In the genomic region with DNA sequence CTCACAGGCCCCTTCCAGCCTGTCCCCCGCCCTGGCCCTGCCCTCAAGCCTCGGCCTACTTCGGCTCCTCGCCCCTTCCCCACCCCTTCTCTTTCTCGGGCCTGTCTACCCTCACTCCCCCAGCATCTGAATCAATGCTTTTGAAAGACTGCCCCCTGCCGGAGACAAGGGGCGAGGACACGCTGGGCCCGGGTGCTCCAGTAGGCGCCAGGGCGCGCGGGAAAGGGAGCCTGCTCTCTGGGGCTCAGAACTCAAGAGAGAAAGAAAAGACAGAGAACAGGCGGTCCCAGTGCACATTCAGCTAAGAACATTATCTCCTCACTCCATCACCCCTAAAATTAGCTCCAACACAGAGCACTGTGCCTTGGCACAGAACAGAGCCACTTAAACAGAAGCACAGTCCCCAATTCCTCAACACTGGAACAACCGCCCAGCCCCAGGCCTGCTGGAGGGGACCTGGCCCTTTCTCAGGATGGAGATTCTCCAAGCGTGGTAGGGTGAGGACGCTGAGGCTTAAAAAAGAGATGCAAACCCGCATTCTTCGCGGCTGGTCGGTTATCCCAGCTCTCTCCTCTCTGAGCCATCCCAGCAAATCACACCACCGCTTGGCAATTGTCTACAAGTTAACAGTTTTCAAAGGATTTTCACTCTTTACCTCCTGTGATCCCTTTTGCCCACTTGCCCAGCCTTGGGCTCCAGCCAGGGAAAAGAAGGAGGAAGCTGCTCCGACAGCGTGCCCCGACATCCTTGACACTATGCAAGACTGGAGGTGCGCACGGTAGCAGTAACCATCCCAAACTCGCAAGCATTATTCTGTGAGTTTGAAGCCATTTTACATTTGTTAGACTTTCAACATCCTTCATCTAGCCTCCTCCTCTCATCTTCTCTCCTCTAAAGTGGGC, we compare ENCODE assay signal across 1 cellular context.
A peak's percentile ranks its signal among the peaks of the same experiment; 100 is the strongest.
TF ChIP-seq lines count a peak whose summit lies in the region.

No MANE protein-coding gene starts in this region.

TF ChIP-seq in K562, 482 proteins besides CTCF, POLR2A, EP300 and RAD21 (continues in another document):
- TF ChIP-seq RBFOX2 (IDR thresholded peaks at IDR 0.05; ENCODE audit: low read depth, low read length) = peak; percentile 36; the same call in 1 of the 2 replicates
- TF ChIP-seq, protein P1, sequence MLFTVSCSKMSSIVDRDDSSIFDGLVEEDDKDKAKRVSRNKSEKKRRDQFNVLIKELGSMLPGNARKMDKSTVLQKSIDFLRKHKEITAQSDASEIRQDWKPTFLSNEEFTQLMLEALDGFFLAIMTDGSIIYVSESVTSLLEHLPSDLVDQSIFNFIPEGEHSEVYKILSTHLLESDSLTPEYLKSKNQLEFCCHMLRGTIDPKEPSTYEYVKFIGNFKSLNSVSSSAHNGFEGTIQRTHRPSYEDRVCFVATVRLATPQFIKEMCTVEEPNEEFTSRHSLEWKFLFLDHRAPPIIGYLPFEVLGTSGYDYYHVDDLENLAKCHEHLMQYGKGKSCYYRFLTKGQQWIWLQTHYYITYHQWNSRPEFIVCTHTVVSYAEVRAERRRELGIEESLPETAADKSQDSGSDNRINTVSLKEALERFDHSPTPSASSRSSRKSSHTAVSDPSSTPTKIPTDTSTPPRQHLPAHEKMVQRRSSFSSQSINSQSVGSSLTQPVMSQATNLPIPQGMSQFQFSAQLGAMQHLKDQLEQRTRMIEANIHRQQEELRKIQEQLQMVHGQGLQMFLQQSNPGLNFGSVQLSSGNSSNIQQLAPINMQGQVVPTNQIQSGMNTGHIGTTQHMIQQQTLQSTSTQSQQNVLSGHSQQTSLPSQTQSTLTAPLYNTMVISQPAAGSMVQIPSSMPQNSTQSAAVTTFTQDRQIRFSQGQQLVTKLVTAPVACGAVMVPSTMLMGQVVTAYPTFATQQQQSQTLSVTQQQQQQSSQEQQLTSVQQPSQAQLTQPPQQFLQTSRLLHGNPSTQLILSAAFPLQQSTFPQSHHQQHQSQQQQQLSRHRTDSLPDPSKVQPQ (CRISPR knock-in tag; IDR thresholded peaks at IDR 0.05; ENCODE audit: borderline replicate concordance) = no peak
- TF ChIP-seq, protein P2, sequence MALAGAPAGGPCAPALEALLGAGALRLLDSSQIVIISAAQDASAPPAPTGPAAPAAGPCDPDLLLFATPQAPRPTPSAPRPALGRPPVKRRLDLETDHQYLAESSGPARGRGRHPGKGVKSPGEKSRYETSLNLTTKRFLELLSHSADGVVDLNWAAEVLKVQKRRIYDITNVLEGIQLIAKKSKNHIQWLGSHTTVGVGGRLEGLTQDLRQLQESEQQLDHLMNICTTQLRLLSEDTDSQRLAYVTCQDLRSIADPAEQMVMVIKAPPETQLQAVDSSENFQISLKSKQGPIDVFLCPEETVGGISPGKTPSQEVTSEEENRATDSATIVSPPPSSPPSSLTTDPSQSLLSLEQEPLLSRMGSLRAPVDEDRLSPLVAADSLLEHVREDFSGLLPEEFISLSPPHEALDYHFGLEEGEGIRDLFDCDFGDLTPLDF (CRISPR knock-in tag; IDR thresholded peaks at IDR 0.05) = peak; percentile 72; the same call in 1 of the 2 replicates
- TF ChIP-seq, protein P3, sequence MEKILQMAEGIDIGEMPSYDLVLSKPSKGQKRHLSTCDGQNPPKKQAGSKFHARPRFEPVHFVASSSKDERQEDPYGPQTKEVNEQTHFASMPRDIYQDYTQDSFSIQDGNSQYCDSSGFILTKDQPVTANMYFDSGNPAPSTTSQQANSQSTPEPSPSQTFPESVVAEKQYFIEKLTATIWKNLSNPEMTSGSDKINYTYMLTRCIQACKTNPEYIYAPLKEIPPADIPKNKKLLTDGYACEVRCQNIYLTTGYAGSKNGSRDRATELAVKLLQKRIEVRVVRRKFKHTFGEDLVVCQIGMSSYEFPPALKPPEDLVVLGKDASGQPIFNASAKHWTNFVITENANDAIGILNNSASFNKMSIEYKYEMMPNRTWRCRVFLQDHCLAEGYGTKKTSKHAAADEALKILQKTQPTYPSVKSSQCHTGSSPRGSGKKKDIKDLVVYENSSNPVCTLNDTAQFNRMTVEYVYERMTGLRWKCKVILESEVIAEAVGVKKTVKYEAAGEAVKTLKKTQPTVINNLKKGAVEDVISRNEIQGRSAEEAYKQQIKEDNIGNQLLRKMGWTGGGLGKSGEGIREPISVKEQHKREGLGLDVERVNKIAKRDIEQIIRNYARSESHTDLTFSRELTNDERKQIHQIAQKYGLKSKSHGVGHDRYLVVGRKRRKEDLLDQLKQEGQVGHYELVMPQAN (IDR thresholded peaks at IDR 0.05; ENCODE audit: borderline replicate concordance) = 0 out of 2 replicates have a peak, but pooled peaks have one; percentile 6
- TF ChIP-seq CTBP1 (IDR thresholded peaks at IDR 0.05; ENCODE audit: borderline replicate concordance) = 0 out of 2 replicates have a peak, but pooled peaks have one; percentile 18
- TF ChIP-seq, protein P4, sequence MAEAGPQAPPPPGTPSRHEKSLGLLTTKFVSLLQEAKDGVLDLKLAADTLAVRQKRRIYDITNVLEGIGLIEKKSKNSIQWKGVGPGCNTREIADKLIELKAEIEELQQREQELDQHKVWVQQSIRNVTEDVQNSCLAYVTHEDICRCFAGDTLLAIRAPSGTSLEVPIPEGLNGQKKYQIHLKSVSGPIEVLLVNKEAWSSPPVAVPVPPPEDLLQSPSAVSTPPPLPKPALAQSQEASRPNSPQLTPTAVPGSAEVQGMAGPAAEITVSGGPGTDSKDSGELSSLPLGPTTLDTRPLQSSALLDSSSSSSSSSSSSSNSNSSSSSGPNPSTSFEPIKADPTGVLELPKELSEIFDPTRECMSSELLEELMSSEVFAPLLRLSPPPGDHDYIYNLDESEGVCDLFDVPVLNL (CRISPR knock-in tag; IDR thresholded peaks at IDR 0.05; ENCODE audit: low read depth) = peak; percentile 34; the same call in 1 of the 2 replicates
- TF ChIP-seq, protein P5, sequence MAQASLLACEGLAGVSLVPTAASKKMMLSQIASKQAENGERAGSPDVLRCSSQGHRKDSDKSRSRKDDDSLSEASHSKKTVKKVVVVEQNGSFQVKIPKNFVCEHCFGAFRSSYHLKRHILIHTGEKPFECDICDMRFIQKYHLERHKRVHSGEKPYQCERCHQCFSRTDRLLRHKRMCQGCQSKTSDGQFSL (CRISPR knock-in tag; IDR thresholded peaks at IDR 0.05) = 0 out of 2 replicates have a peak, but pooled peaks have one; percentile 22
- TF ChIP-seq, protein P5 (tag; IDR thresholded peaks at IDR 0.05) = no peak
- TF ChIP-seq, protein P6, sequence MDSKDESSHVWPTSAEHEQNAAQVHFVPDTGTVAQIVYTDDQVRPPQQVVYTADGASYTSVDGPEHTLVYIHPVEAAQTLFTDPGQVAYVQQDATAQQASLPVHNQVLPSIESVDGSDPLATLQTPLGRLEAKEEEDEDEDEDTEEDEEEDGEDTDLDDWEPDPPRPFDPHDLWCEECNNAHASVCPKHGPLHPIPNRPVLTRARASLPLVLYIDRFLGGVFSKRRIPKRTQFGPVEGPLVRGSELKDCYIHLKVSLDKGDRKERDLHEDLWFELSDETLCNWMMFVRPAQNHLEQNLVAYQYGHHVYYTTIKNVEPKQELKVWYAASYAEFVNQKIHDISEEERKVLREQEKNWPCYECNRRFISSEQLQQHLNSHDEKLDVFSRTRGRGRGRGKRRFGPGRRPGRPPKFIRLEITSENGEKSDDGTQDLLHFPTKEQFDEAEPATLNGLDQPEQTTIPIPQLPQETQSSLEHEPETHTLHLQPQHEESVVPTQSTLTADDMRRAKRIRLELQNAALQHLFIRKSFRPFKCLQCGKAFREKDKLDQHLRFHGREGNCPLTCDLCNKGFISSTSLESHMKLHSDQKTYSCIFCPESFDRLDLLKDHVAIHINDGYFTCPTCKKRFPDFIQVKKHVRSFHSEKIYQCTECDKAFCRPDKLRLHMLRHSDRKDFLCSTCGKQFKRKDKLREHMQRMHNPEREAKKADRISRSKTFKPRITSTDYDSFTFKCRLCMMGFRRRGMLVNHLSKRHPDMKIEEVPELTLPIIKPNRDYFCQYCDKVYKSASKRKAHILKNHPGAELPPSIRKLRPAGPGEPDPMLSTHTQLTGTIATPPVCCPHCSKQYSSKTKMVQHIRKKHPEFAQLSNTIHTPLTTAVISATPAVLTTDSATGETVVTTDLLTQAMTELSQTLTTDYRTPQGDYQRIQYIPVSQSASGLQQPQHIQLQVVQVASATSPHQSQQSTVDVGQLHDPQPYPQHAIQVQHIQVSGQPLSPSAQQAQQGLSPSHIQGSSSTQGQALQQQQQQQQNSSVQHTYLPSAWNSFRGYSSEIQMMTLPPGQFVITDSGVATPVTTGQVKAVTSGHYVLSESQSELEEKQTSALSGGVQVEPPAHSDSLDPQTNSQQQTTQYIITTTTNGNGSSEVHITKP (IDR thresholded peaks at IDR 0.05; ENCODE audit: partially characterized antibody) = peak; percentile 11
- TF ChIP-seq ZNF263 (CRISPR knock-in tag; IDR thresholded peaks at IDR 0.05; ENCODE audit: borderline replicate concordance) = peak; percentile 28; the same call in 1 of the 2 replicates
- TF ChIP-seq SMAD4 (CRISPR knock-in tag; conservative IDR thresholded peaks at IDR 0.05) = 0 out of 2 replicates have a peak, but pooled peaks have one; percentile 40
- TF ChIP-seq, protein P7, sequence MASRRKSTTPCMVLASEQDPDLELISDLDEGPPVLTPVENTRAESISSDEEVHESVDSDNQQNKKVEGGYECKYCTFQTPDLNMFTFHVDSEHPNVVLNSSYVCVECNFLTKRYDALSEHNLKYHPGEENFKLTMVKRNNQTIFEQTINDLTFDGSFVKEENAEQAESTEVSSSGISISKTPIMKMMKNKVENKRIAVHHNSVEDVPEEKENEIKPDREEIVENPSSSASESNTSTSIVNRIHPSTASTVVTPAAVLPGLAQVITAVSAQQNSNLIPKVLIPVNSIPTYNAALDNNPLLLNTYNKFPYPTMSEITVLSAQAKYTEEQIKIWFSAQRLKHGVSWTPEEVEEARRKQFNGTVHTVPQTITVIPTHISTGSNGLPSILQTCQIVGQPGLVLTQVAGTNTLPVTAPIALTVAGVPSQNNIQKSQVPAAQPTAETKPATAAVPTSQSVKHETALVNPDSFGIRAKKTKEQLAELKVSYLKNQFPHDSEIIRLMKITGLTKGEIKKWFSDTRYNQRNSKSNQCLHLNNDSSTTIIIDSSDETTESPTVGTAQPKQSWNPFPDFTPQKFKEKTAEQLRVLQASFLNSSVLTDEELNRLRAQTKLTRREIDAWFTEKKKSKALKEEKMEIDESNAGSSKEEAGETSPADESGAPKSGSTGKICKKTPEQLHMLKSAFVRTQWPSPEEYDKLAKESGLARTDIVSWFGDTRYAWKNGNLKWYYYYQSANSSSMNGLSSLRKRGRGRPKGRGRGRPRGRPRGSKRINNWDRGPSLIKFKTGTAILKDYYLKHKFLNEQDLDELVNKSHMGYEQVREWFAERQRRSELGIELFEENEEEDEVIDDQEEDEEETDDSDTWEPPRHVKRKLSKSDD (conservative IDR thresholded peaks at IDR 0.05; ENCODE audit: low read length) = no peak
- no peak for TF ChIP-seq ZNF764 (CRISPR knock-in tag; IDR thresholded peaks at IDR 0.05; ENCODE audit: low read depth)
- TF ChIP-seq, protein P8, sequence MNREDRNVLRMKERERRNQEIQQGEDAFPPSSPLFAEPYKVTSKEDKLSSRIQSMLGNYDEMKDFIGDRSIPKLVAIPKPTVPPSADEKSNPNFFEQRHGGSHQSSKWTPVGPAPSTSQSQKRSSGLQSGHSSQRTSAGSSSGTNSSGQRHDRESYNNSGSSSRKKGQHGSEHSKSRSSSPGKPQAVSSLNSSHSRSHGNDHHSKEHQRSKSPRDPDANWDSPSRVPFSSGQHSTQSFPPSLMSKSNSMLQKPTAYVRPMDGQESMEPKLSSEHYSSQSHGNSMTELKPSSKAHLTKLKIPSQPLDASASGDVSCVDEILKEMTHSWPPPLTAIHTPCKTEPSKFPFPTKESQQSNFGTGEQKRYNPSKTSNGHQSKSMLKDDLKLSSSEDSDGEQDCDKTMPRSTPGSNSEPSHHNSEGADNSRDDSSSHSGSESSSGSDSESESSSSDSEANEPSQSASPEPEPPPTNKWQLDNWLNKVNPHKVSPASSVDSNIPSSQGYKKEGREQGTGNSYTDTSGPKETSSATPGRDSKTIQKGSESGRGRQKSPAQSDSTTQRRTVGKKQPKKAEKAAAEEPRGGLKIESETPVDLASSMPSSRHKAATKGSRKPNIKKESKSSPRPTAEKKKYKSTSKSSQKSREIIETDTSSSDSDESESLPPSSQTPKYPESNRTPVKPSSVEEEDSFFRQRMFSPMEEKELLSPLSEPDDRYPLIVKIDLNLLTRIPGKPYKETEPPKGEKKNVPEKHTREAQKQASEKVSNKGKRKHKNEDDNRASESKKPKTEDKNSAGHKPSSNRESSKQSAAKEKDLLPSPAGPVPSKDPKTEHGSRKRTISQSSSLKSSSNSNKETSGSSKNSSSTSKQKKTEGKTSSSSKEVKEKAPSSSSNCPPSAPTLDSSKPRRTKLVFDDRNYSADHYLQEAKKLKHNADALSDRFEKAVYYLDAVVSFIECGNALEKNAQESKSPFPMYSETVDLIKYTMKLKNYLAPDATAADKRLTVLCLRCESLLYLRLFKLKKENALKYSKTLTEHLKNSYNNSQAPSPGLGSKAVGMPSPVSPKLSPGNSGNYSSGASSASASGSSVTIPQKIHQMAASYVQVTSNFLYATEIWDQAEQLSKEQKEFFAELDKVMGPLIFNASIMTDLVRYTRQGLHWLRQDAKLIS (CRISPR knock-in tag; IDR thresholded peaks at IDR 0.05) = 0 out of 2 replicates have a peak, but pooled peaks have one; percentile 72
- 0 out of 4 replicates have a peak, but pooled peaks of 1 of the 2 experiments have one; percentile 64 for TF ChIP-seq RCOR1 (IDR thresholded peaks at IDR 0.05; ENCODE audit: borderline replicate concordance in 1 of 2, low read depth in 2 of 2, low read length in 2 of 2)
- peak in 1 of 3 experiments; percentile 14 for TF ChIP-seq YY1 (IDR thresholded peaks at IDR 0.05; ENCODE audit: borderline replicate concordance in 1 of 3, control insufficient read depth in 1 of 3, extremely low read depth in 1 of 3, insufficient read depth in 3 of 3, insufficient read length in 1 of 3, insufficient replicate concordance in 2 of 3, low read depth in 1 of 3, low read length in 2 of 3)
- TF ChIP-seq TEAD1 (CRISPR knock-in tag; IDR thresholded peaks at IDR 0.05) = 0 out of 4 replicates have a peak, but pooled peaks of 1 of the 2 experiments have one; percentile 43
- TF ChIP-seq MTA2 (IDR thresholded peaks at IDR 0.05; ENCODE audit: low read depth) = no peak
- TF ChIP-seq, protein P9, sequence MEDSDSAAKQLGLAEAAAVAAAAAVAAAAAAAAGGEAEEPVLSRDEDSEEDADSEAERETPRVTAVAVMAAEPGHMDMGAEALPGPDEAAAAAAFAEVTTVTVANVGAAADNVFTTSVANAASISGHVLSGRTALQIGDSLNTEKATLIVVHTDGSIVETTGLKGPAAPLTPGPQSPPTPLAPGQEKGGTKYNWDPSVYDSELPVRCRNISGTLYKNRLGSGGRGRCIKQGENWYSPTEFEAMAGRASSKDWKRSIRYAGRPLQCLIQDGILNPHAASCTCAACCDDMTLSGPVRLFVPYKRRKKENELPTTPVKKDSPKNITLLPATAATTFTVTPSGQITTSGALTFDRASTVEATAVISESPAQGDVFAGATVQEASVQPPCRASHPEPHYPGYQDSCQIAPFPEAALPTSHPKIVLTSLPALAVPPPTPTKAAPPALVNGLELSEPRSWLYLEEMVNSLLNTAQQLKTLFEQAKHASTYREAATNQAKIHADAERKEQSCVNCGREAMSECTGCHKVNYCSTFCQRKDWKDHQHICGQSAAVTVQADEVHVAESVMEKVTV (CRISPR knock-in tag; IDR thresholded peaks at IDR 0.05) = peak; percentile 76; the same call in 1 of the 2 replicates
- TF ChIP-seq EGR1 (conservative IDR thresholded peaks at IDR 0.05) = no peak
- peak; percentile 43; the same call in 1 of the 2 replicates for TF ChIP-seq CXXC5 (CRISPR knock-in tag; IDR thresholded peaks at IDR 0.05)
- TF ChIP-seq, protein P10, sequence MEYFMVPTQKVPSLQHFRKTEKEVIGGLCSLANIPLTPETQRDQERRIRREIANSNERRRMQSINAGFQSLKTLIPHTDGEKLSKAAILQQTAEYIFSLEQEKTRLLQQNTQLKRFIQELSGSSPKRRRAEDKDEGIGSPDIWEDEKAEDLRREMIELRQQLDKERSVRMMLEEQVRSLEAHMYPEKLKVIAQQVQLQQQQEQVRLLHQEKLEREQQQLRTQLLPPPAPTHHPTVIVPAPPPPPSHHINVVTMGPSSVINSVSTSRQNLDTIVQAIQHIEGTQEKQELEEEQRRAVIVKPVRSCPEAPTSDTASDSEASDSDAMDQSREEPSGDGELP (CRISPR knock-in tag; IDR thresholded peaks at IDR 0.05; ENCODE audit: borderline replicate concordance) = peak; percentile 72; the same call in 1 of the 2 replicates
